ENCODE assay signal across 8 cellular contexts in genomic region chr15:43517354-43518072, GRCh38. TPM values are rescaled to one million over a fixed set of nuclear protein-coding genes. Genes with fewer than 3 reads are reported as not detected.
A peak's percentile ranks its signal among the peaks of the same experiment; 100 is the strongest.
DNase-seq lines count a peak whose midpoint lies in the region; ATAC-seq and TF ChIP-seq lines count a peak whose summit lies in the region.

MAP1A (plus strand) TSS chr15:43517608; CDS start chr15:43521474, 3,866 bp downstream.

- ATAC-seq in GM19035 (IDR thresholded peaks at IDR 0.05; ENCODE audit: unreplicated experiment) (no peak), HG03521 (IDR thresholded peaks at IDR 0.05; ENCODE audit: unreplicated experiment) (no peak)

- H3K36me3 ChIP-seq in BE2C (peaks cover 26% of the 10 kb centered on the region), Karpas-422 (ENCODE audit: insufficient read depth, low read length) (no peaks in the 10 kb centered on the region)

- H3K4me1 ChIP-seq in BE2C = peaks cover 25% of the 10 kb centered on the region
- peaks cover 15% of the 10 kb centered on the region for H3K4me1 ChIP-seq in Karpas-422 (ENCODE audit: low read length)

- no peak within 1 kb of the TSS for H2AFZ ChIP-seq in Karpas-422 (ENCODE audit: low read length)

- H3K79me2 ChIP-seq in Karpas-422 (ENCODE audit: low read length) = no peaks in the 10 kb centered on the region

- no peaks in the 10 kb centered on the region for H4K20me1 ChIP-seq in Karpas-422 (ENCODE audit: insufficient read depth, low read depth, low read length)

- no peaks in the 10 kb centered on the region for H3K9me2 ChIP-seq in Karpas-422 (replicated peaks; ENCODE audit: insufficient read depth, low read length)

- peak; percentile 79 for DNase-seq in BE2C
- peak; percentile 38 for DNase-seq in Karpas-422
- DNase-seq in anterior cingulate cortex (lab: John Stamatoyannopoulos, UW) = peak in 56 of 58 donors; percentile 34 to 89 (median 76)
- peak; percentile 66 to 76 for DNase-seq in hippocampal formation (lab: John Stamatoyannopoulos, UW)
- peak; percentile 84 for DNase-seq in putamen (ENCODE audit: low spot score)
- no peak for DNase-seq in NCI-H2107 treated with DMSO at 0.1 percent for 48 hours (lab: John Stamatoyannopoulos, UW; ENCODE audit: unreplicated experiment)

- H3K4me3 ChIP-seq in BE2C (ENCODE audit: low read depth, low read length) (peak within 1 kb of the TSS; percentile 73), Karpas-422 (ENCODE audit: low read length) (no peak within 1 kb of the TSS)

- peak; percentile 8; the same call in 1 of the 2 replicates for TF ChIP-seq CTCF in BE2C (IDR thresholded peaks at IDR 0.05; ENCODE audit: low read depth, low read length)

- no peak within 1 kb of the TSS for H3K27ac ChIP-seq in Karpas-422 (ENCODE audit: low read length)

- H3K9me3 ChIP-seq in BE2C (no peaks in the 10 kb centered on the region), Karpas-422 (ENCODE audit: low read length) (no peaks in the 10 kb centered on the region)

- H3K27me3 ChIP-seq in BE2C = no peaks in the 10 kb centered on the region
- H3K27me3 ChIP-seq in Karpas-422 (ENCODE audit: low read length) = no peaks in the 10 kb centered on the region

- H3K4me2 ChIP-seq in Karpas-422 (ENCODE audit: low read depth, low read length, poor library complexity, severe bottlenecking) = no peak within 1 kb of the TSS

- H3K9ac ChIP-seq in Karpas-422 (ENCODE audit: low read length) = no peak within 1 kb of the TSS

RNA-seq across cellular contexts. Expression of gene MAP1A, which starts in this region (rescaled TPM):
- 70.1 TPM for polyA plus RNA-seq in BE2C (2012; ENCODE audit: insufficient read depth, insufficient read length, low read depth)
- 1.4 and 1.8 TPM in 2 replicates for total RNA-seq in Karpas-422 (2014; rRNA removed; shearing (Covaris generic); ENCODE audit: low replicate concordance)
